In genomic region chrX:137432609-137433008, GRCh38 we compare ENCODE assay signal across 1 cellular context.
TF ChIP-seq lines count a peak whose summit lies in the region.

No MANE protein-coding gene starts in this region.

TF ChIP-seq in GM12878, 131 proteins besides CTCF, POLR2A, EP300 and RAD21 (continued from another document):
- no peak for TF ChIP-seq E2F4 (IDR thresholded peaks at IDR 0.05; ENCODE audit: low read depth, low read length)
- TF ChIP-seq CEBPZ (IDR thresholded peaks at IDR 0.05; ENCODE audit: low read depth, low read length) = no peak
TF ChIP-seq in GM12878: peak in this region for 1.
